In the genomic region with DNA sequence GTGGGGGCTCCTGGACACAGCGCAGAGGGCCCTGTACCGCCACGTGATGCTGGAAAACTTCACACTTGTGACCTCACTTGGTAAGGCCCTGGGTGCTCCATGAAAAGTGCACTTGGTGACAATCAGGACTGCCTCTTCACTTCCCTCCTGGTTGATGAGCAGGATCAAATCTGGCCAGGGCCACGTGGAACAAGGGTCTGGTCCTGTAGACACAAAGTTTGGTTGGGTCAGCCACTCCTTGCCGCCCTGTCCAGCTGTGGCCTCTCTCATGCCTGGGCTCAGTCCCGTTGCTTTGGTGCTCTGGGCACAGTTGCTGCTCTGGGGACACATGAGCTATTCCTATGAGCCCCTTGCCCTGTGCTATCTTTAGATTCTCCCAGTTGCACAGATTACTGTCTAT, we compare ENCODE assay signal across 14 cellular contexts.
"Had no signal": no experiment of that assay in that cellular context is flagged by ENCODE, and none has a peak within 500 bp of the region (broad histone marks: within the 10 kb centered on the region; RNA-seq: fewer than 3 reads in every experiment).

No MANE protein-coding gene starts in this region.

- H3K9me3 ChIP-seq: adrenal gland, gastrocnemius medialis, lower lobe of right lung, uterus had no signal

- DNase-seq: activated CD4-positive, alpha-beta T cell treated with anti-CD3 and anti-CD28 coated beads, Interleukin-2, amount 50 U/mL, for 4 hours; activated CD4-positive, CD25-positive, alpha-beta regulatory T cell; activated CD8-positive, alpha-beta memory T cell treated with anti-CD3 and anti-CD28 coated beads, Interleukin-2, amount 10 ng/mL, durations not matched to agents 7 days and 5 days; activated gamma-delta T cell; activated T-cell treated with anti-CD3 and anti-CD28 coated beads, Interleukin-2, amount 50 U/mL, for 1 hour; adrenal gland; erythroblast; gastrocnemius medialis; heart left ventricle; left colon; lower lobe of right lung; stimulated activated CD4-positive, alpha-beta T cell treated with anti-CD3 and anti-CD28 coated beads, Interleukin-1b, Interleukin-23, amount 100 ng/mL, for 48 hours; uterus had no signal

- H3K27ac Mint-ChIP-seq: activated CD8-positive, alpha-beta memory T cell treated with anti-CD3 and anti-CD28 coated beads, Interleukin-2, amount 10 ng/mL, durations not matched to agents 7 days and 5 days had no signal

- H2AFZ ChIP-seq: parathyroid adenoma had no signal

- H3K27ac ChIP-seq: adrenal gland, gastrocnemius medialis, heart left ventricle, lower lobe of right lung, parathyroid adenoma, uterus had no signal

- H3K9ac ChIP-seq: parathyroid adenoma had no signal

- H3K27me3 ChIP-seq: adrenal gland, uterus had no signal

- ATAC-seq: activated CD8-positive, alpha-beta memory T cell treated with anti-CD3 and anti-CD28 coated beads, Interleukin-2, amount 10 ng/mL, durations not matched to agents 7 days and 5 days; gastrocnemius medialis; heart left ventricle; left colon; lower lobe of right lung had no signal
